In the genomic region with DNA sequence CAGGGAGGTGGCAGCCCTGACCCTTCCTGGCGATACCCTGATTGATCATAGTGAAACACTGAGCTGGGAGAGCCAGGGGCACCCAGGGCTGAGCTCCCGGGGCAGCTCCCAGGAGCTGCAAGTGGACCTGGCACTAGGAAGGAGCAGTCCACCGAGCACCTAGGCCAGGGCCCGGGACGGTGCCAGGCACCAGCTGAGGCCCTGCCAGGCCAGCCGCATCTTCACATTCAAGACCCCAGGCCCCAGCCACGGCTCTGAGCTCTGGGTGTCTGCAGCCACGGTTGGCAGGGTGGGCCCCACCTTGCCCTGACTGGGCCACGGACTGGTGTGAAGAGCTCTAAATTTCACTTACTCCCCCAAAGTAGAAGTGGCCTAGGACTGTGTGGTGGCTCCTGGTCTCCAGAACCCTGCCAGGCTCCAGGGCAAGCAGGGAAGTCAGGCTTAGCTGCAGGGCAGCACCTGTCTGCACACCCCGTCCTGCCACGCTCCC, we compare ENCODE assay signal across 18 cellular contexts. TPM values are rescaled to one million over a fixed set of nuclear protein-coding genes. Genes with fewer than 3 reads are reported as not detected.
DNase-seq lines count a peak whose midpoint lies in the region; ATAC-seq and TF ChIP-seq lines count a peak whose summit lies in the region.
"Had no signal": no experiment of that assay in that cellular context is flagged by ENCODE, and none has a peak within 500 bp of the region (broad histone marks: within the 10 kb centered on the region; RNA-seq: fewer than 3 reads in every experiment).

No MANE protein-coding gene starts in this region.

- H3K9me3 ChIP-seq in BLaER1 = no peaks in the 10 kb centered on the region
- no peaks in the 10 kb centered on the region for H3K9me3 ChIP-seq in HEK293 (ENCODE audit: control insufficient read depth, insufficient read depth, low read depth, low read length)
- no peaks in the 10 kb centered on the region for H3K9me3 ChIP-seq in neuronal stem cell (replicated peaks in 1 of 2; ENCODE audit: control insufficient read depth in 2 of 2, insufficient read depth in 1 of 2, low read depth in 1 of 2, low read length in 2 of 2)
- no peaks in the 10 kb centered on the region for H3K9me3 ChIP-seq in gastroesophageal sphincter
- H3K9me3 ChIP-seq: A549, HAP-1 had no signal

- TF ChIP-seq CTCF in HEK293 (tag by site-specific recombination; IDR thresholded peaks at IDR 0.05) (no peak), gastroesophageal sphincter (IDR thresholded peaks at IDR 0.05) (no peak)

- H3K4me3 ChIP-seq in BLaER1 (no peak overlapping the region), HEK293 (ENCODE audit: low read depth, low read length) (no peak overlapping the region), neuronal stem cell (ENCODE audit: low read length in 2 of 2) (no peak overlapping the region), gastroesophageal sphincter (no peak overlapping the region)
- H3K4me3 ChIP-seq: A549, GM12878, GM23338, HAP-1 had no signal

- H3K9ac ChIP-seq in BLaER1 (no peak overlapping the region), neuronal stem cell (ENCODE audit: low read depth, low read length, poor library complexity) (no peak overlapping the region)

- H4K91ac ChIP-seq in neuronal stem cell (ENCODE audit: low read depth, low read length, poor library complexity) = no peak overlapping the region

- H2AFZ ChIP-seq in neuronal stem cell (ENCODE audit: low read length) = no peak overlapping the region
- H2AFZ ChIP-seq: GM23338 had no signal

- peak overlapping the region; percentile 63 for H3K14ac ChIP-seq in neuronal stem cell (ENCODE audit: low read length)

- H3K4me1 ChIP-seq in BLaER1 (peaks cover 96% of the 10 kb centered on the region), HEK293 (ENCODE audit: control insufficient read depth, insufficient read depth, low read length) (peaks cover 4% of the 10 kb centered on the region), neuronal stem cell (ENCODE audit: control insufficient read depth in 2 of 2, insufficient read depth in 1 of 2, low read depth in 1 of 2, low read length in 2 of 2) (peaks cover 15 to 43% of the 10 kb centered on the region in 2 donors), gastroesophageal sphincter (peaks cover 0 to 50% (median 23%) of the 10 kb centered on the region in 3 donors)

- H3K27me3 ChIP-seq in BLaER1 = no peaks in the 10 kb centered on the region
- H3K27me3 ChIP-seq in neuronal stem cell (ENCODE audit: control insufficient read depth in 3 of 3, insufficient read depth in 3 of 3, low read depth in 1 of 3, low read length in 3 of 3) = peaks cover 0 to 38% (median 2%) of the 10 kb centered on the region in 3 experiments
- no peaks in the 10 kb centered on the region for H3K27me3 ChIP-seq in gastroesophageal sphincter

- TF ChIP-seq POLR2A in gastroesophageal sphincter (IDR thresholded peaks at IDR 0.05) = no peak

- WGBS in neuronal stem cell (ENCODE audit: extremely low coverage in 2 of 2, insufficient read length in 2 of 2, insufficient replicate concordance in 1 of 2), 2 donors = no CpG with 5 or more reads among the region's 11 CpGs
- WGBS in gastroesophageal sphincter (ENCODE audit: low coverage in 1 of 2), 2 donors = no CpG with 5 or more reads among the region's 11 CpGs

- POLR2A ChIA-PET in HEK293 (lab: Yijun Ruan, JAX) = no interaction called here

- H3K36me3 ChIP-seq in BLaER1 (no peaks in the 10 kb centered on the region), HEK293 (ENCODE audit: control insufficient read depth in 2 of 2, insufficient read depth in 1 of 2, low read length in 2 of 2) (no peaks in the 10 kb centered on the region), neuronal stem cell (replicated peaks in 1 of 2; ENCODE audit: control insufficient read depth in 2 of 2, insufficient read depth in 2 of 2, low read length in 2 of 2) (no peaks in the 10 kb centered on the region), gastroesophageal sphincter (no peaks in the 10 kb centered on the region)
- H3K36me3 ChIP-seq: HAP-1 had no signal

- ATAC-seq in gastroesophageal sphincter (no peak), HG02763 (IDR thresholded peaks at IDR 0.05; ENCODE audit: unreplicated experiment) (no peak)
- ATAC-seq: A549, GM12878, GM23338 had no signal

- H3K23ac ChIP-seq in neuronal stem cell (ENCODE audit: low read depth, low read length, poor library complexity) = peak overlapping the region; percentile 59

- peak overlapping the region; percentile 13 for H3K18ac ChIP-seq in neuronal stem cell (ENCODE audit: low read length)

- peak overlapping the region; percentile 86 for H2BK12ac ChIP-seq in neuronal stem cell (ENCODE audit: low read length)

- H2BK5ac ChIP-seq in neuronal stem cell (ENCODE audit: low read length) = peak overlapping the region; percentile 42

- H4K20me1 ChIP-seq in BLaER1 = no peaks in the 10 kb centered on the region

- H3K4me2 ChIP-seq in BLaER1 = peak overlapping the region; percentile 92
- no peak overlapping the region for H3K4me2 ChIP-seq in neuronal stem cell (ENCODE audit: insufficient read depth, low read length, poor library complexity, severe bottlenecking)
- H3K4me2 ChIP-seq: A549, GM23338 had no signal

- H3K4ac ChIP-seq in neuronal stem cell (ENCODE audit: low read length) = no peak overlapping the region

- H2BK15ac ChIP-seq in neuronal stem cell (ENCODE audit: low read length) = peak overlapping the region; percentile 49

- H2AK5ac ChIP-seq in neuronal stem cell (ENCODE audit: low read depth, low read length) = peak overlapping the region; percentile 60

- H3K27ac ChIP-seq in BLaER1 = peak overlapping the region; percentile 85
- no peak overlapping the region for H3K27ac ChIP-seq in HEK293 (ENCODE audit: extremely low read depth, low read depth, low read length)
- no peak overlapping the region for H3K27ac ChIP-seq in neuronal stem cell (replicated peaks; ENCODE audit: low read length)
- no peak overlapping the region for H3K27ac ChIP-seq in gastroesophageal sphincter
- H3K27ac ChIP-seq: A549 had no signal

- H4K8ac ChIP-seq in neuronal stem cell (ENCODE audit: low read depth, low read length) = no peak overlapping the region

- CTCF ChIA-PET in HEK293 (lab: Yijun Ruan, JAX) = interaction anchor here (0.5 kb wide), 1 partner anchor 584 kb away, joined by 3 read pairs; no protein-coding TSS in a partner anchor

- no peak for TF ChIP-seq EP300 in gastroesophageal sphincter (IDR thresholded peaks at IDR 0.05)

- no peaks in the 10 kb centered on the region for H3K79me1 ChIP-seq in neuronal stem cell (ENCODE audit: low read depth, low read length)

- DNase-seq in neuronal stem cell (ENCODE audit: low spot score) = no peak
- DNase-seq in NK-92 treated with Interleukin-12 subunit alpha and Interleukin-12 subunit beta, amount 100 ng/mL, for 24 hours (lab: John Stamatoyannopoulos, UW) = no peak
- DNase-seq: 8988T; CD4-positive, alpha-beta T cell; CD8-positive, alpha-beta memory T cell; DMS 273 treated with DMSO at 0.1 percent for 48 hours; DMS79; EL; GDM1 had no signal

- peak overlapping the region; percentile 20 for H2BK120ac ChIP-seq in neuronal stem cell (ENCODE audit: low read depth, low read length)

TF ChIP-seq in HEK293, 187 proteins besides CTCF, POLR2A, EP300 and RAD21 (continues in another document):
- TF ChIP-seq, protein P1, sequence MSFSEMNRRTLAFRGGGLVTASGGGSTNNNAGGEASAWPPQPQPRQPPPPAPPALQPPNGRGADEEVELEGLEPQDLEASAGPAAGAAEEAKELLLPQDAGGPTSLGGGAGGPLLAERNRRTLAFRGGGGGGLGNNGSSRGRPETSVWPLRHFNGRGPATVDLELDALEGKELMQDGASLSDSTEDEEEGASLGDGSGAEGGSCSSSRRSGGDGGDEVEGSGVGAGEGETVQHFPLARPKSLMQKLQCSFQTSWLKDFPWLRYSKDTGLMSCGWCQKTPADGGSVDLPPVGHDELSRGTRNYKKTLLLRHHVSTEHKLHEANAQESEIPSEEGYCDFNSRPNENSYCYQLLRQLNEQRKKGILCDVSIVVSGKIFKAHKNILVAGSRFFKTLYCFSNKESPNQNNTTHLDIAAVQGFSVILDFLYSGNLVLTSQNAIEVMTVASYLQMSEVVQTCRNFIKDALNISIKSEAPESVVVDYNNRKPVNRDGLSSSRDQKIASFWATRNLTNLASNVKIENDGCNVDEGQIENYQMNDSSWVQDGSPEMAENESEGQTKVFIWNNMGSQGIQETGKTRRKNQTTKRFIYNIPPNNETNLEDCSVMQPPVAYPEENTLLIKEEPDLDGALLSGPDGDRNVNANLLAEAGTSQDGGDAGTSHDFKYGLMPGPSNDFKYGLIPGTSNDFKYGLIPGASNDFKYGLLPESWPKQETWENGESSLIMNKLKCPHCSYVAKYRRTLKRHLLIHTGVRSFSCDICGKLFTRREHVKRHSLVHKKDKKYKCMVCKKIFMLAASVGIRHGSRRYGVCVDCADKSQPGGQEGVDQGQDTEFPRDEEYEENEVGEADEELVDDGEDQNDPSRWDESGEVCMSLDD (tag by site-specific recombination; IDR thresholded peaks at IDR 0.05) = no peak
- TF ChIP-seq ZNF558 (tag by site-specific recombination; IDR thresholded peaks at IDR 0.05) (no peak), ZNF335 (tag by site-specific recombination; conservative IDR thresholded peaks at IDR 0.05) (no peak), MZF1 (tag by site-specific recombination; IDR thresholded peaks at IDR 0.05; ENCODE audit: borderline replicate concordance) (no peak), ZNF37A (tag by site-specific recombination; IDR thresholded peaks at IDR 0.05) (no peak), SP2 (tag by site-specific recombination; IDR thresholded peaks at IDR 0.05) (no peak), ZNF549 (tag by site-specific recombination; IDR thresholded peaks at IDR 0.05) (no peak), ZNF76 (tag by site-specific recombination; IDR thresholded peaks at IDR 0.05; ENCODE audit: borderline replicate concordance, low read depth) (no peak), ZNF530 (tag by site-specific recombination; IDR thresholded peaks at IDR 0.05; ENCODE audit: low read depth) (no peak), ZFP69B (tag by site-specific recombination; IDR thresholded peaks at IDR 0.05) (peak; percentile 66)
- TF ChIP-seq, protein P2, sequence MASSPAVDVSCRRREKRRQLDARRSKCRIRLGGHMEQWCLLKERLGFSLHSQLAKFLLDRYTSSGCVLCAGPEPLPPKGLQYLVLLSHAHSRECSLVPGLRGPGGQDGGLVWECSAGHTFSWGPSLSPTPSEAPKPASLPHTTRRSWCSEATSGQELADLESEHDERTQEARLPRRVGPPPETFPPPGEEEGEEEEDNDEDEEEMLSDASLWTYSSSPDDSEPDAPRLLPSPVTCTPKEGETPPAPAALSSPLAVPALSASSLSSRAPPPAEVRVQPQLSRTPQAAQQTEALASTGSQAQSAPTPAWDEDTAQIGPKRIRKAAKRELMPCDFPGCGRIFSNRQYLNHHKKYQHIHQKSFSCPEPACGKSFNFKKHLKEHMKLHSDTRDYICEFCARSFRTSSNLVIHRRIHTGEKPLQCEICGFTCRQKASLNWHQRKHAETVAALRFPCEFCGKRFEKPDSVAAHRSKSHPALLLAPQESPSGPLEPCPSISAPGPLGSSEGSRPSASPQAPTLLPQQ (tag by site-specific recombination; IDR thresholded peaks at IDR 0.05) = peak; percentile 84

RNA-seq across cellular contexts. Expression of a gene that starts 58.3 kb away (rescaled TPM):
- polyA plus RNA-seq in neuronal stem cell (2013, experiment 1 of 2) = 23.2 TPM
- polyA plus RNA-seq in neuronal stem cell (2013, experiment 2 of 2) = 22.9 TPM
- total RNA-seq in gastroesophageal sphincter = 1 to 10 TPM in 2 of 4 donors, not detected in 2; 1.3 to 2.4 TPM
- polyA plus RNA-seq: CD14-positive monocyte had no signal

RNA-seq across cellular contexts. Expression of a gene that starts 59.0 kb away (rescaled TPM):
- polyA plus RNA-seq in neuronal stem cell (2013, experiment 1 of 2) = not detected
- not detected for polyA plus RNA-seq in neuronal stem cell (2013, experiment 2 of 2)
- total RNA-seq in gastroesophageal sphincter = not detected
- total RNA-seq: CD4-positive, alpha-beta T cell; CD8-positive, alpha-beta memory T cell; GM12878; GM23338 had no signal
- polyA plus RNA-seq: A549; CD14-positive monocyte; CD8-positive, alpha-beta memory T cell; GM12878; GM23338 had no signal
